ENCODE assay signal across 8 cellular contexts in genomic region chr17:67390646-67391480, GRCh38. TPM values are rescaled to one million over a fixed set of nuclear protein-coding genes. Genes with fewer than 3 reads are reported as not detected.
DNase-seq lines count a peak whose midpoint lies in the region; ATAC-seq and TF ChIP-seq lines count a peak whose summit lies in the region.

No MANE protein-coding gene starts in this region.

- peaks cover 39% of the 10 kb centered on the region; the same call in 1 of the 2 replicates for H4K20me1 ChIP-seq in BLaER1

- ATAC-seq in GM19328 (IDR thresholded peaks at IDR 0.05; ENCODE audit: unreplicated experiment) (peak; percentile 87), HG03354 (IDR thresholded peaks at IDR 0.05; ENCODE audit: poor library complexity, severe bottlenecking, unreplicated experiment) (peak; percentile 95), SK-N-SH treated with all-trans-retinoic acid at 6 μM for 48 hours (peak; percentile 76)

- TF ChIP-seq CTCF in kidney epithelial cell (IDR thresholded peaks at IDR 0.05; ENCODE audit: insufficient read depth, low read length, poor library complexity, severe bottlenecking), result no peak

- H3K27me3 ChIP-seq in BLaER1 (no peaks in the 10 kb centered on the region), kidney epithelial cell (ENCODE audit: control insufficient read depth, insufficient read depth, low read length) (no peaks in the 10 kb centered on the region)

- H3K27ac ChIP-seq in BLaER1, result peak overlapping the region; percentile 39; the same call in 1 of the 2 replicates

- H3K36me3 ChIP-seq in BLaER1 (peaks cover 38% of the 10 kb centered on the region), kidney epithelial cell (ENCODE audit: control insufficient read depth, insufficient read depth, low read length) (no peaks in the 10 kb centered on the region)

- DNase-seq in anterior cingulate cortex (lab: John Stamatoyannopoulos, UW) (peak in 38 of 58 donors; percentile 8 to 76 (median 32)), kidney epithelial cell (ENCODE audit: low read depth) (peak; percentile 91), cerebellum (ENCODE audit: low spot score) (no peak)
- DNase-seq in stimulated activated CD8-positive, alpha-beta memory T cell treated with anti-CD3 and anti-CD28 coated beads, Interleukin-12 subunit alpha, Interleukin-12 subunit beta, amount 100 ng/mL, for 4 hours (ENCODE audit: low read depth), result peak; percentile 41

- H3K9ac ChIP-seq in BLaER1, result no peak overlapping the region

- H3K4me1 ChIP-seq in BLaER1, result peaks cover 51% of the 10 kb centered on the region

- peak overlapping the region; percentile 61 for H3K4me2 ChIP-seq in BLaER1

- H3K4me3 ChIP-seq in BLaER1, result no peak overlapping the region
- no peak overlapping the region for H3K4me3 ChIP-seq in kidney epithelial cell (ENCODE audit: low read depth, low read length)

- H3K9me3 ChIP-seq in BLaER1, result peaks cover 7% of the 10 kb centered on the region

TF ChIP-seq in SK-N-SH treated with all-trans-retinoic acid at 6 μM for 48 hours, 23 proteins besides CTCF, POLR2A, EP300 and RAD21:
- no peak for TF ChIP-seq TCF4 (CRISPR knock-in tag; IDR thresholded peaks at IDR 0.05; ENCODE audit: borderline replicate concordance)
- TF ChIP-seq ZFP30 (CRISPR knock-in tag; IDR thresholded peaks at IDR 0.05), result no peak
- TF ChIP-seq ZFP3 (CRISPR knock-in tag; IDR thresholded peaks at IDR 0.05), result peak; percentile 94
- peak; percentile 41 for TF ChIP-seq ISL1 (CRISPR knock-in tag; IDR thresholded peaks at IDR 0.05)
- TF ChIP-seq RARB (CRISPR knock-in tag; IDR thresholded peaks at IDR 0.05), result peak; percentile 12; the same call in 1 of the 2 replicates
- peak; percentile 88 for TF ChIP-seq ZC3H10 (CRISPR knock-in tag; IDR thresholded peaks at IDR 0.05)
- no peak for TF ChIP-seq ESRRG (CRISPR knock-in tag; IDR thresholded peaks at IDR 0.05)
- peak; percentile 96; the same call in 1 of the 2 replicates for TF ChIP-seq TOX (CRISPR knock-in tag; IDR thresholded peaks at IDR 0.05; ENCODE audit: borderline replicate concordance)

RNA-seq across cellular contexts. Expression of gene PITPNC1, which starts 13.8 kb away (rescaled TPM):
- total RNA-seq in kidney epithelial cell, result 12.2 and 13.0 TPM in 2 replicates
- 44.2 TPM for total RNA-seq in cerebellum

RNA-seq across cellular contexts. Expression of gene PSMD12, which starts 24.5 kb away (rescaled TPM):
- total RNA-seq in kidney epithelial cell, result 24.3 and 36.5 TPM in 2 replicates
- 45.5 TPM for total RNA-seq in cerebellum
